Comparison of ENCODE assay signal across 20 cellular contexts in genomic region chr2:23520256-23520655, GRCh38.
DNase-seq lines count a peak whose midpoint lies in the region; FAIRE-seq lines count a peak whose summit lies in the region.
"Had no signal": no experiment of that assay in that cellular context is flagged by ENCODE, and none has a peak within 500 bp of the region (broad histone marks: within the 10 kb centered on the region; RNA-seq: fewer than 3 reads in every experiment).

No MANE protein-coding gene starts in this region.

- FAIRE-seq in small intestine (lab: Jason Lieb, UNC) = no peak
- FAIRE-seq: bronchial epithelial cell, H1 had no signal

- no peak overlapping the region for H3K27ac ChIP-seq in small intestine (ENCODE audit: low read depth in 1 of 2, low read length in 1 of 2)
- H3K27ac ChIP-seq: upper lobe of right lung had no signal

- H3K9me3 ChIP-seq in small intestine (ENCODE audit: control insufficient read depth, low read depth) = no peaks in the 10 kb centered on the region
- H3K9me3 ChIP-seq: upper lobe of right lung had no signal

- H3K4me1 ChIP-seq in small intestine (ENCODE audit: control insufficient read depth in 2 of 2, insufficient read depth in 1 of 2, low read depth in 1 of 2, low read length in 1 of 2) = no peaks in the 10 kb centered on the region

- 74 to 81% (median 77%) methylated on average over 5 of the region's 5 CpGs for WGBS in small intestine, 3 donors

- DNase-seq in COLO829 (ENCODE audit: low spot score) (peak; percentile 90), RPMI7951 (ENCODE audit: low read depth) (peak; percentile 17), iPS DF 19.7 (ENCODE audit: low read depth, low spot score) (peak; percentile 15), pons (ENCODE audit: low spot score) (peak; percentile 32), globus pallidus (ENCODE audit: low spot score) (no peak), SKM-1 treated with dmso at 0.1 percent for 144 hours (lab: John Stamatoyannopoulos, UW; ENCODE audit: unreplicated experiment) (no peak), NCI-H2081 (lab: John Stamatoyannopoulos, UW) (no peak), small intestine (no peak)
- DNase-seq: activated CD8-positive, alpha-beta T cell treated with anti-CD3 and anti-CD28 coated beads, Interleukin-2, amount 10 ng/mL, durations not matched to agents 7 days and 5 days; activated naive CD8-positive, alpha-beta T cell treated with anti-CD3 and anti-CD28 coated beads for 36 hours; activated T-cell treated with anti-CD3 and anti-CD28 coated beads, Interleukin-2, amount 50 U/mL, for 72 hours; DMS79 treated with DMSO at 0.1 percent for 48 hours; hippocampal formation; Kasumi-1; NCI-H1105; NCI-H2171; stimulated activated naive B cell treated with anti-CD40 and anti-IgM and Interleukin-4, amounts not matched to agents 10 μg/mL and 1 μg/mL and 100 μg/mL, for 72 hours; upper lobe of right lung had no signal

- no peak overlapping the region for H3K4me3 ChIP-seq in small intestine (ENCODE audit: low read depth in 1 of 2, low read length in 2 of 2)
- H3K4me3 ChIP-seq: upper lobe of right lung had no signal

- no peaks in the 10 kb centered on the region for H3K27me3 ChIP-seq in small intestine (ENCODE audit: control insufficient read depth in 2 of 2, insufficient read depth in 2 of 2, low read length in 2 of 2)
- H3K27me3 ChIP-seq: upper lobe of right lung had no signal

- H3K36me3 ChIP-seq in small intestine (ENCODE audit: control insufficient read depth in 2 of 2, insufficient read depth in 2 of 2, low read length in 2 of 2) = no peaks in the 10 kb centered on the region
- H3K36me3 ChIP-seq: upper lobe of right lung had no signal

Comparison
In these comparisons a context has a peak if more than half of its experiments do, and no peak if none do; other contexts are left out.
1. DNase-seq: peak in COLO829 (single experiment), RPMI7951 (single experiment), iPS DF 19.7 (single experiment) and pons (single experiment); none in globus pallidus (single experiment), SKM-1 treated with dmso at 0.1 percent for 144 hours (single experiment), NCI-H2081 (0 of 2) and small intestine (single experiment).